In genomic region chr3:152818027-152818426, GRCh38 we compare ENCODE assay signal across 1 cellular context.
TF ChIP-seq lines count a peak whose summit lies in the region.

No MANE protein-coding gene starts in this region.

TF ChIP-seq in K562, 482 proteins besides CTCF, POLR2A, EP300 and RAD21 (continued from another document):
- no peak for TF ChIP-seq DEAF1 (CRISPR knock-in tag; IDR thresholded peaks at IDR 0.05)
- TF ChIP-seq CBFA2T3 (IDR thresholded peaks at IDR 0.05): peak; percentile 90
- no peak for TF ChIP-seq ZNF57 (CRISPR knock-in tag; IDR thresholded peaks at IDR 0.05)
- TF ChIP-seq ZBTB2 (IDR thresholded peaks at IDR 0.05): 0 out of 2 replicates have a peak, but pooled peaks have one; percentile 49
- TF ChIP-seq FOXM1 (IDR thresholded peaks at IDR 0.05; ENCODE audit: low read depth): peak; percentile 25; the same call in 1 of the 2 replicates
- no peak for TF ChIP-seq FOXM1 (CRISPR knock-in tag; IDR thresholded peaks at IDR 0.05; ENCODE audit: low read depth)
- no peak for TF ChIP-seq ZNF551 (CRISPR knock-in tag; IDR thresholded peaks at IDR 0.05)
- TF ChIP-seq MAFK (IDR thresholded peaks at IDR 0.05; ENCODE audit: low read length): no peak
- TF ChIP-seq RNF2 (IDR thresholded peaks at IDR 0.05): 0 out of 2 replicates have a peak, but pooled peaks have one; percentile 33
- TF ChIP-seq PKNOX1 (IDR thresholded peaks at IDR 0.05): peak; percentile 53; the same call in 1 of the 2 replicates
- no peak; the same call in 1 of the 2 replicates for TF ChIP-seq SMARCE1 (IDR thresholded peaks at IDR 0.05)
- TF ChIP-seq RCOR1 (IDR thresholded peaks at IDR 0.05; ENCODE audit: borderline replicate concordance in 1 of 2, low read depth in 2 of 2, low read length in 2 of 2): 0 out of 4 replicates have a peak, but pooled peaks of 1 of the 2 experiments have one; percentile 23
- TF ChIP-seq HDAC2 (IDR thresholded peaks at IDR 0.05): 0 out of 2 replicates have a peak, but pooled peaks have one; percentile 28
- TF ChIP-seq SMARCA4 (IDR thresholded peaks at IDR 0.05): peak; percentile 71
- TF ChIP-seq KDM1A (IDR thresholded peaks at IDR 0.05): 0 out of 4 replicates have a peak, but pooled peaks of 1 of the 2 experiments have one; percentile 32
- TF ChIP-seq MBD2 (IDR thresholded peaks at IDR 0.05; ENCODE audit: borderline replicate concordance, low read depth): peak; percentile 48; the same call in 1 of the 2 replicates
- TF ChIP-seq MECOM (CRISPR knock-in tag; IDR thresholded peaks at IDR 0.05): peak; percentile 80; the same call in 1 of the 2 replicates
- peak in 1 of 2 experiments; percentile 17 for TF ChIP-seq NCOA2 (IDR thresholded peaks at IDR 0.05; ENCODE audit: partially characterized antibody in 2 of 2)
- peak; percentile 62 for TF ChIP-seq MEIS2 (IDR thresholded peaks at IDR 0.05; ENCODE audit: partially characterized antibody)
- TF ChIP-seq POLR2AphosphoS5 (IDR thresholded peaks at IDR 0.05; ENCODE audit: control insufficient read depth, insufficient read depth, low read depth, low read length): 0 out of 2 replicates have a peak, but pooled peaks have one; percentile 23
- TF ChIP-seq NFIC (IDR thresholded peaks at IDR 0.05): peak; percentile 56
- peak; percentile 41; the same call in 1 of the 2 replicates for TF ChIP-seq CC2D1A (IDR thresholded peaks at IDR 0.05)
- TF ChIP-seq CBFA2T2 (conservative IDR thresholded peaks at IDR 0.05): peak; percentile 80
- TF ChIP-seq ARID1B (IDR thresholded peaks at IDR 0.05): peak; percentile 88
- TF ChIP-seq CREM (IDR thresholded peaks at IDR 0.05; ENCODE audit: low read depth): peak; percentile 65; the same call in 1 of the 2 replicates
- peak; percentile 82 for TF ChIP-seq DPF2 (IDR thresholded peaks at IDR 0.05)
- TF ChIP-seq GATAD2A (IDR thresholded peaks at IDR 0.05): no peak
- TF ChIP-seq KLF16 (IDR thresholded peaks at IDR 0.05): peak; percentile 52; the same call in 1 of the 2 replicates
- TF ChIP-seq ZFP91 (CRISPR knock-in tag; IDR thresholded peaks at IDR 0.05): no peak
- TF ChIP-seq RAD51 (IDR thresholded peaks at IDR 0.05; ENCODE audit: borderline replicate concordance, low read depth): no peak
- TF ChIP-seq TCF3 (CRISPR knock-in tag; IDR thresholded peaks at IDR 0.05): peak; percentile 67
